In genomic region chr1:35640380-35641232, GRCh38 we compare ENCODE assay signal across 8 cellular contexts. TPM values are rescaled to one million over a fixed set of nuclear protein-coding genes. Genes with fewer than 3 reads are reported as not detected.
DNase-seq lines count a peak whose midpoint lies in the region; ATAC-seq and TF ChIP-seq lines count a peak whose summit lies in the region.

No MANE protein-coding gene starts in this region.

- TF ChIP-seq POLR2A in IMR-90 (IDR thresholded peaks at IDR 0.05; ENCODE audit: low read depth, low read length) = no peak

- no peaks in the 10 kb centered on the region for H4K20me1 ChIP-seq in IMR-90 (ENCODE audit: insufficient read depth, low read length)

- peak overlapping the region; percentile 34; the same call in 1 of the 2 replicates for H4K5ac ChIP-seq in IMR-90 (ENCODE audit: low read depth, low read length)

- H3K4me2 ChIP-seq in IMR-90 (ENCODE audit: low read depth, low read length) = peak overlapping the region; percentile 96

- no peak for ATAC-seq in CD8-positive, alpha-beta T cell
- no peak for ATAC-seq in IMR-90 (ENCODE audit: low read depth)
- ATAC-seq in mucosa of descending colon = no peak
- ATAC-seq in GM21619 (IDR thresholded peaks at IDR 0.05; ENCODE audit: unreplicated experiment) = no peak
- no peak for ATAC-seq in GM18517 (IDR thresholded peaks at IDR 0.05; ENCODE audit: unreplicated experiment)
- no peak for ATAC-seq in HG03045 (IDR thresholded peaks at IDR 0.05; ENCODE audit: unreplicated experiment)

- H3K9me1 ChIP-seq in IMR-90 (ENCODE audit: insufficient read depth, low read length) = no peaks in the 10 kb centered on the region

- H2AK9ac ChIP-seq in IMR-90 (replicated peaks; ENCODE audit: low read depth, low read length, poor library complexity) = peak overlapping the region; percentile 96

- peaks cover 8 to 21% of the 10 kb centered on the region in 2 experiments; a peak in 3 of 4 replicates for H3K79me1 ChIP-seq in IMR-90 (ENCODE audit: low read depth in 1 of 2, low read length in 2 of 2)

- peaks cover 33% of the 10 kb centered on the region for H3K4me1 ChIP-seq in CD8-positive, alpha-beta T cell (ENCODE audit: insufficient read depth, low read length)
- H3K4me1 ChIP-seq in IMR-90 (ENCODE audit: control insufficient read depth, insufficient read depth, low read length) = no peaks in the 10 kb centered on the region
- H3K4me1 ChIP-seq in mucosa of descending colon (ENCODE audit: low read depth) = peaks cover 32% of the 10 kb centered on the region

- TF ChIP-seq RAD21 in IMR-90 (IDR thresholded peaks at IDR 0.05; ENCODE audit: low read length) = no peak

- H3K23ac ChIP-seq in IMR-90 (ENCODE audit: low read depth, low read length) = peak overlapping the region; percentile 53; the same call in 1 of the 2 replicates

- in situ Hi-C loops in IMR-90 (cut with MboI; ENCODE audit: low sequenced_read_pairs) = loop anchor here (5.0 kb wide), 1 partner anchor 77 kb away; the partner anchor contains the start of gene C1orf216

- CTCF ChIA-PET in CD8-positive, alpha-beta T cell (lab: Charles Lee) = no interaction called here
- CTCF ChIA-PET in IMR-90 (lab: Yijun Ruan, JAX) (no interaction called here), MCF 10A (lab: Yijun Ruan, JAX) (interaction anchor here (0.7 to 1.0 kb wide), 4 partner anchors 9 to 86 kb away, joined by 3 to 4 read pairs (median 4); no protein-coding TSS in a partner anchor)

- peak overlapping the region; percentile 28; the same call in 1 of the 2 replicates for H2BK120ac ChIP-seq in IMR-90 (ENCODE audit: low read depth, low read length)

- H3K18ac ChIP-seq in IMR-90 (ENCODE audit: low read depth, low read length) = no peak overlapping the region

- BruUV-seq in IMR-90 (replicated peaks; lab: Mats Ljungman, UMichigan) = TSS peak; percentile 44
- BruUV-seq in MCF 10A (replicated peaks; lab: Mats Ljungman, UMichigan) = TSS peak; percentile 36

- H3K4me3 ChIP-seq in CD8-positive, alpha-beta T cell (ENCODE audit: low read depth, low read length) = peak overlapping the region; percentile 97
- H3K4me3 ChIP-seq in IMR-90 (ENCODE audit: insufficient read depth, low read depth, low read length) = peak overlapping the region; percentile 90
- peak overlapping the region; percentile 78 for H3K4me3 ChIP-seq in mucosa of descending colon

- H2BK5ac ChIP-seq in IMR-90 (ENCODE audit: low read depth, low read length, poor library complexity, severe bottlenecking) = peak overlapping the region; percentile 74

- H3K4ac ChIP-seq in IMR-90 (ENCODE audit: low read depth, low read length) = peak overlapping the region; percentile 82

- peaks cover 42% of the 10 kb centered on the region for H3K4me1 Mint-ChIP-seq in CD8-positive, alpha-beta T cell (ENCODE audit: low read depth)
- peaks cover 12% of the 10 kb centered on the region for H3K4me1 Mint-ChIP-seq in MCF 10A (ENCODE audit: insufficient read depth, unreplicated experiment)

- dilution Hi-C loops in IMR-90 (cut with HindIII; ENCODE audit: low sequenced_read_pairs, unreplicated experiment) = no loop called here

- H3K14ac ChIP-seq in IMR-90 (replicated peaks; ENCODE audit: low read depth, low read length) = 0 out of 2 replicates have a peak overlapping the region, but pooled peaks have one; percentile 69

- no peaks in the 10 kb centered on the region for H3K9me3 ChIP-seq in CD8-positive, alpha-beta T cell (ENCODE audit: low read length)
- H3K9me3 ChIP-seq in IMR-90 (ENCODE audit: control insufficient read depth, insufficient read depth, low read length) (no peaks in the 10 kb centered on the region), mucosa of descending colon (no peaks in the 10 kb centered on the region)

- peak overlapping the region; percentile 11; the same call in 1 of the 2 replicates for H4K91ac ChIP-seq in IMR-90 (ENCODE audit: insufficient read depth, low read depth, low read length)

- H3K27me3 Mint-ChIP-seq in CD8-positive, alpha-beta T cell (ENCODE audit: low read depth) = peaks cover 9% of the 10 kb centered on the region
- H3K27me3 Mint-ChIP-seq in MCF 10A (ENCODE audit: insufficient read depth, unreplicated experiment) = peaks cover 4% of the 10 kb centered on the region

- H3K36me3 Mint-ChIP-seq in CD8-positive, alpha-beta T cell = peaks cover 18% of the 10 kb centered on the region
- peaks cover 36% of the 10 kb centered on the region for H3K36me3 Mint-ChIP-seq in MCF 10A (ENCODE audit: insufficient read depth, unreplicated experiment)

- H3K9me3 Mint-ChIP-seq in CD8-positive, alpha-beta T cell = no peaks in the 10 kb centered on the region
- no peaks in the 10 kb centered on the region for H3K9me3 Mint-ChIP-seq in MCF 10A (ENCODE audit: unreplicated experiment)

- no peak for DNase-seq in CD8-positive, alpha-beta T cell
- no peak for DNase-seq in IMR-90
- DNase-seq in MCF 10A (ENCODE audit: unreplicated experiment) = peak; percentile 6
- DNase-seq in mucosa of descending colon = peak in 2 of 3 donors; percentile 6 to 37
- DNase-seq in dedifferentiated amniotic fluid mesenchymal stem cell (ENCODE audit: extremely low spot score) = no peak

- no peaks in the 10 kb centered on the region for H3K27me3 ChIP-seq in CD8-positive, alpha-beta T cell (ENCODE audit: insufficient read depth, low read length)
- peaks cover 5% of the 10 kb centered on the region for H3K27me3 ChIP-seq in IMR-90 (ENCODE audit: control insufficient read depth, insufficient read depth, low read length)

- H3K36me3 ChIP-seq in CD8-positive, alpha-beta T cell (ENCODE audit: insufficient read depth, low read length) = no peaks in the 10 kb centered on the region
- H3K36me3 ChIP-seq in IMR-90 (ENCODE audit: control insufficient read depth, insufficient read depth, low read length) = peaks cover 2% of the 10 kb centered on the region; the same call in 1 of the 2 replicates
- no peaks in the 10 kb centered on the region for H3K36me3 ChIP-seq in mucosa of descending colon (ENCODE audit: low read depth)

- H4K8ac ChIP-seq in IMR-90 (ENCODE audit: low read depth in 2 of 2, low read length in 2 of 2) = peak overlapping the region; percentile 45 to 98; a peak in 3 of 4 replicates

- peak overlapping the region; percentile 56; the same call in 1 of the 2 replicates for H2AK5ac ChIP-seq in IMR-90 (ENCODE audit: low read depth, low read length)

- peak overlapping the region; percentile 94 for H3K9ac ChIP-seq in IMR-90 (ENCODE audit: low read depth, low read length)

- peak overlapping the region; percentile 97 for H3K27ac Mint-ChIP-seq in CD8-positive, alpha-beta T cell
- peak overlapping the region; percentile 100 for H3K27ac Mint-ChIP-seq in MCF 10A (ENCODE audit: low read depth, unreplicated experiment)

- H3K4me3 Mint-ChIP-seq in CD8-positive, alpha-beta T cell = peak overlapping the region; percentile 100
- peak overlapping the region; percentile 99 for H3K4me3 Mint-ChIP-seq in MCF 10A (ENCODE audit: unreplicated experiment)

- no peak overlapping the region for H2BK20ac ChIP-seq in IMR-90 (ENCODE audit: low read depth, low read length)

- TF ChIP-seq CTCF in CD8-positive, alpha-beta T cell (IDR thresholded peaks at IDR 0.05) = no peak
- TF ChIP-seq CTCF in IMR-90 (conservative IDR thresholded peaks at IDR 0.05; ENCODE audit: low read depth, low read length) (no peak), MCF 10A (IDR thresholded peaks at IDR 0.05; ENCODE audit: unreplicated experiment) (no peak), mucosa of descending colon (IDR thresholded peaks at IDR 0.05) (no peak)

- intact Hi-C loops in CD8-positive, alpha-beta T cell (cut with DNase I, micrococcal nuclease) = loop anchor here (1.0 to 5.0 kb wide), 8 partner anchors 63 to 822 kb away; partner anchors contain the start of genes C1orf216 (in 2 of the 2), CLSPN (in 1 of the 2), KIAA0319L (in 1 of the 2) and MRPS15 (in 1 of the 2)
- intact Hi-C loops in IMR-90 (cut with micrococcal nuclease) (loop anchor here (5.0 to 10.0 kb wide), 2 partner anchors 77 to 124 kb away; partner anchors contain the start of genes C1orf216 and CLSPN), MCF 10A (cut with micrococcal nuclease) (loop anchor here (2.0 to 5.0 kb wide), 2 partner anchors 73 to 78 kb away; partner anchors contain the start of gene C1orf216), mucosa of descending colon (cut with DNase I, micrococcal nuclease) (no loop called here)

- POLR2A ChIA-PET in CD8-positive, alpha-beta T cell (lab: Charles Lee) = no interaction called here
- POLR2A ChIA-PET in IMR-90 (lab: Charles Lee; ENCODE audit: unreplicated experiment) = no interaction called here
- POLR2A ChIA-PET in MCF 10A (lab: Yijun Ruan, JAX) = interaction anchor here (0.7 to 2.1 kb wide), 8 partner anchors 9 to 393 kb away, joined by 3 to 7 read pairs (median 4); partner anchors contain the start of genes C1orf216, KIAA0319L and NCDN

- 21% methylated on average over 8 of the region's 29 CpGs; no CpG with 5 or more reads in 1 of the 2 experiments for WGBS in IMR-90 (ENCODE audit: extremely low coverage in 2 of 2, insufficient read length in 1 of 2), 2 experiments

- H2AFZ ChIP-seq in IMR-90 (replicated peaks; ENCODE audit: low read length, poor library complexity) = peak overlapping the region; percentile 100

- H2BK15ac ChIP-seq in IMR-90 (ENCODE audit: low read depth, low read length) = no peak overlapping the region

- H3K56ac ChIP-seq in IMR-90 (ENCODE audit: extremely low read depth, insufficient read depth, low read length) = peak overlapping the region; percentile 69; the same call in 1 of the 2 replicates

- peak overlapping the region; percentile 93 for H3K27ac ChIP-seq in CD8-positive, alpha-beta T cell (ENCODE audit: low read depth, low read length)
- peak overlapping the region; percentile 86 for H3K27ac ChIP-seq in IMR-90 (ENCODE audit: insufficient read depth, low read length)

TF ChIP-seq in IMR-90, 13 proteins besides CTCF, POLR2A, EP300 and RAD21:
- TF ChIP-seq BHLHE40 (IDR thresholded peaks at IDR 0.05; ENCODE audit: low read depth, low read length) = no peak
- TF ChIP-seq SMC3 (IDR thresholded peaks at IDR 0.05; ENCODE audit: low read depth, low read length) = no peak
TF ChIP-seq in IMR-90: peak in this region for 0.

RNA-seq across cellular contexts. Expression of gene PSMB2, which starts 0.7 kb away (rescaled TPM):
- 10 to 100 TPM; 36.8 to 38.8 TPM for total RNA-seq in CD8-positive, alpha-beta T cell
- 23.8 and 28.1 TPM in 2 replicates for total RNA-seq in IMR-90 (2012; rRNA removed)
- 85.2 and 86.2 TPM in 2 replicates for polyA plus RNA-seq in IMR-90 (2012; rRNA removed)
- 60.7 and 114 TPM in 2 replicates for polyA plus RNA-seq in IMR-90 (2012; cell fraction: cytosol; rRNA removed)
- 20.2 and 34.7 TPM in 2 replicates for polyA plus RNA-seq in IMR-90 (2012; cell fraction: nucleus; rRNA removed; ENCODE audit: low replicate concordance)
- total RNA-seq in MCF 10A (2022) = 82.6 and 93.9 TPM in 2 replicates
- total RNA-seq in mucosa of descending colon = 10 to 100 TPM; 34.8 to 62.9 (median 39.7) TPM

Comparison
In these comparisons a context has a peak if more than half of its experiments do, and no peak if none do; other contexts are left out.
1. DNase-seq: peak in MCF 10A (single experiment) and mucosa of descending colon (2 of 3); none in CD8-positive, alpha-beta T cell (0 of 7), IMR-90 (single experiment) and dedifferentiated amniotic fluid mesenchymal stem cell (single experiment).
2. intact Hi-C loops: an anchor here in CD8-positive, alpha-beta T cell (1.0 to 5.0 kb wide), IMR-90 (5.0 to 10.0 kb wide) and MCF 10A (2.0 to 5.0 kb wide); none called in mucosa of descending colon.
3. Peak in every context shown above with its lines, with median percentiles within 50 percentile points of each other: H3K4me3 ChIP-seq.